ENCODE assay signal across 13 cellular contexts in the genomic region with DNA sequence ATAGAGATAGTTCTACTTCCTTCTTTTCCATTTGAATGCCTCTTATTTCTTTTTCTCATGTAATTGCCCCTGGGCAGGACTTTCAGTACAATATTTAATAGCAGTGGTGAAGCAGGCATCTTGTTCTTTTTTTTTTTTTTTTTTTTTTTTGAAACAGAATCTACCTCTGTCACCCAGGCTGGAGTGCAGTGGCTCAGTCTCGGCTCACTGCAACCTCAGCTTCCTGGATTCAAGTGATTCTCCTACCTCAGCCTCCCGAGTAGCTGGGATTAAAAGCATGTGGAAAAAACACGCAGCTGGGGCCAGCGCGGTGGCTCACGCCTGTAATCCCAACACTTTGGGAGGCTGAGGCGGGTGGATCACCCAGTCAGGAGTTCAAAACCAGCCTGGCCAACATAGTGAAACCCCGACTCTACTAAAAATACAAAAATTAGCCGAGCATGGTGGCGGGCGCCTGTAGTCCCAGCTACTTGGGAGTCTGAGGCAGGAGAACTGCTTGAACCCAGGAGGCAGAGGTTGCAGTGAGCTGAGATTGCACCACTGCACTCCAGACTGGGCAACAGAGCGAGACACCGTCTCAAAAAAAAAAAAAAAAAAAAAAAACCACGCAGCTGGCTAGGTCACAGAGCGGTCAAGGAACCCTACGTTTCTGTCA. TPM values are rescaled to one million over a fixed set of nuclear protein-coding genes. Genes with fewer than 3 reads are reported as not detected.
A peak's percentile ranks its signal among the peaks of the same experiment; 100 is the strongest.
DNase-seq lines count a peak whose midpoint lies in the region; ATAC-seq and TF ChIP-seq lines count a peak whose summit lies in the region.
"Not testable (repeated sequence)": the region's sequence is repeated elsewhere in the genome, so short reads cannot be mapped to it uniquely, and the experiment has no call there.
"Had no signal": no experiment of that assay in that cellular context is flagged by ENCODE, and none has a peak within 500 bp of the region (broad histone marks: within the 10 kb centered on the region; RNA-seq: fewer than 3 reads in every experiment).

No MANE protein-coding gene starts in this region.

- CTCF ChIA-PET in activated B cell treated with CpG ODN at 0.5 μM for 24 hours (lab: Charles Lee) = interaction anchor here (1.2 kb wide), 1 partner anchor 104 kb away, joined by 5 read pairs; a partner anchor contains a TSS

- H3K14ac ChIP-seq in mesenchymal stem cell (ENCODE audit: low read length in 2 of 2) = not testable (repeated sequence)

- peak; percentile 6 for ATAC-seq in activated B cell treated with CpG ODN at 0.5 μM for 24 hours (ENCODE audit: low read depth)

- not testable (repeated sequence) for H4K91ac ChIP-seq in mesenchymal stem cell (ENCODE audit: low read length)

- H2BK120ac ChIP-seq in mesenchymal stem cell (ENCODE audit: low read depth, low read length) = not testable (repeated sequence)

- peak overlapping the region; percentile 70 to 92 (median 75) for H3K4me3 Mint-ChIP-seq in IgD-negative memory B cell
- H3K4me3 Mint-ChIP-seq in activated B cell treated with CpG ODN at 0.5 μM for 24 hours = peak overlapping the region; percentile 69

- H3K27ac Mint-ChIP-seq in IgD-negative memory B cell (peak overlapping the region; percentile 87 to 93 (median 89)), activated B cell treated with CpG ODN at 0.5 μM for 24 hours (peak overlapping the region; percentile 88)

- not testable (repeated sequence) for TF ChIP-seq CTCF in GM12864 (IDR thresholded peaks at IDR 0.05; ENCODE audit: low read depth, low read length, missing control alignments); OCI-LY1 (IDR thresholded peaks at IDR 0.05; ENCODE audit: low read length); SU-DHL-6 (IDR thresholded peaks at IDR 0.05; ENCODE audit: insufficient read depth, low read length, poor library complexity, severe bottlenecking); activated B cell treated with CpG ODN at 0.5 μM for 24 hours (IDR thresholded peaks at IDR 0.05)

- H3K9me3 Mint-ChIP-seq in IgD-negative memory B cell, activated B cell treated with CpG ODN at 0.5 μM for 24 hours: not testable (repeated sequence)

- not testable (repeated sequence) for H3K23ac ChIP-seq in mesenchymal stem cell (ENCODE audit: low read length in 2 of 2)

- 94% methylated on average over 15 of the region's 16 CpGs for WGBS in mesenchymal stem cell

- H3K27ac ChIP-seq in BLaER1 (peak overlapping the region; percentile 62), OCI-LY1 (ENCODE audit: low read depth, low read length, poor library complexity, severe bottlenecking) (peak overlapping the region; percentile 85), SU-DHL-6 (ENCODE audit: low read depth, low read length) (peak overlapping the region; percentile 90)
- not testable (repeated sequence) for H3K27ac ChIP-seq in mesenchymal stem cell (ENCODE audit: low read length, poor library complexity, severe bottlenecking)

- not testable (repeated sequence) for H3K79me2 ChIP-seq in OCI-LY1 (ENCODE audit: insufficient read depth, low read length)
- H3K79me2 ChIP-seq in SU-DHL-6 (ENCODE audit: insufficient read depth, low read length) = peaks cover 14% of the 10 kb centered on the region

- H3K4me2 ChIP-seq in BLaER1 (peak overlapping the region; percentile 90), OCI-LY1 (ENCODE audit: low read length) (peak overlapping the region; percentile 48), SU-DHL-6 (ENCODE audit: low read depth, low read length, poor library complexity, severe bottlenecking) (peak overlapping the region; percentile 53)
- H3K4me2 ChIP-seq in mesenchymal stem cell (ENCODE audit: low read length, poor library complexity, severe bottlenecking) = not testable (repeated sequence)

- POLR2A ChIA-PET in activated B cell treated with CpG ODN at 0.5 μM for 24 hours (lab: Charles Lee) = interaction anchor here (0.6 to 1.8 kb wide), 13 partner anchors 14 to 781 kb away, joined by 3 to 29 read pairs (median 5); a partner anchor contains a TSS

- not testable (repeated sequence) for H3K27me3 Mint-ChIP-seq in IgD-negative memory B cell, activated B cell treated with CpG ODN at 0.5 μM for 24 hours

- H2AFZ ChIP-seq in OCI-LY1 (ENCODE audit: low read length); SU-DHL-6 (ENCODE audit: low read depth, low read length, severe bottlenecking); mesenchymal stem cell (ENCODE audit: low read depth, low read length): not testable (repeated sequence)

- H3K18ac ChIP-seq in mesenchymal stem cell (ENCODE audit: low read depth in 1 of 2, low read length in 2 of 2) = not testable (repeated sequence)

- peak overlapping the region; percentile 18; the same call in 1 of the 2 replicates for H3K9ac ChIP-seq in BLaER1
- not testable (repeated sequence) for H3K9ac ChIP-seq in OCI-LY1 (ENCODE audit: low read length)
- peak overlapping the region; percentile 20 for H3K9ac ChIP-seq in SU-DHL-6 (ENCODE audit: low read length)
- H3K9ac ChIP-seq in mesenchymal stem cell (ENCODE audit: low read length) = peak overlapping the region; percentile 5

- not testable (repeated sequence) for H2BK5ac ChIP-seq in mesenchymal stem cell (ENCODE audit: low read depth, low read length, poor library complexity, severe bottlenecking)

- not testable (repeated sequence) for H2BK12ac ChIP-seq in mesenchymal stem cell (ENCODE audit: low read length in 2 of 2)

- H3K27me3 ChIP-seq in BLaER1; OCI-LY1 (ENCODE audit: insufficient read depth, low read length); SU-DHL-6 (ENCODE audit: low read length); mesenchymal stem cell (ENCODE audit: control insufficient read depth in 1 of 2, insufficient read depth in 1 of 2, low read length in 2 of 2): not testable (repeated sequence)

- not testable (repeated sequence) for H3K4ac ChIP-seq in mesenchymal stem cell (ENCODE audit: low read depth in 1 of 2, low read length in 2 of 2)

- peaks cover 95% of the 10 kb centered on the region for H3K4me1 ChIP-seq in BLaER1
- peaks cover 59% of the 10 kb centered on the region for H3K4me1 ChIP-seq in OCI-LY1 (ENCODE audit: insufficient read depth, low read length, severe bottlenecking)
- H3K4me1 ChIP-seq in mesenchymal stem cell (ENCODE audit: control insufficient read depth, insufficient read depth, low read depth, low read length) = not testable (repeated sequence)

- intact Hi-C loops in activated B cell treated with CpG ODN at 0.5 μM for 24 hours (cut with micrococcal nuclease) = loop anchor here (10.0 kb wide), 1 partner anchor 78 kb away; a partner anchor contains a TSS

- not testable (repeated sequence) for H3K9me3 ChIP-seq in BLaER1; OCI-LY1 (ENCODE audit: low read length); SU-DHL-6 (ENCODE audit: insufficient read depth, low read length); mesenchymal stem cell (ENCODE audit: control insufficient read depth, low read length)

- not testable (repeated sequence) for H3K79me1 ChIP-seq in mesenchymal stem cell (replicated peaks; ENCODE audit: low read length, poor library complexity, severe bottlenecking)

- H4K8ac ChIP-seq in mesenchymal stem cell (ENCODE audit: low read length) = not testable (repeated sequence)

- H4K20me1 ChIP-seq in BLaER1; OCI-LY1 (ENCODE audit: insufficient read depth, low read length); SU-DHL-6 (ENCODE audit: low read depth, low read length): not testable (repeated sequence)

- not testable (repeated sequence) for H3K9me2 ChIP-seq in OCI-LY1 (ENCODE audit: low read depth, low read length); SU-DHL-6 (replicated peaks; ENCODE audit: insufficient read depth, low read length)

- not testable (repeated sequence) for H2AK5ac ChIP-seq in mesenchymal stem cell (ENCODE audit: low read length, severe bottlenecking)

- not testable (repeated sequence) for H2BK15ac ChIP-seq in mesenchymal stem cell (ENCODE audit: low read depth, poor library complexity, severe bottlenecking)

- not testable (repeated sequence) for H3K36me3 ChIP-seq in BLaER1; OCI-LY1 (ENCODE audit: insufficient read depth, low read length); SU-DHL-6 (ENCODE audit: low read length); mesenchymal stem cell (ENCODE audit: control insufficient read depth in 1 of 2, insufficient read depth in 2 of 2, low read depth in 1 of 2, low read length in 2 of 2)

- H3K4me1 Mint-ChIP-seq in IgD-negative memory B cell (peaks cover 34 to 39% (median 36%) of the 10 kb centered on the region in 3 donors), activated B cell treated with CpG ODN at 0.5 μM for 24 hours (peaks cover 64% of the 10 kb centered on the region)

- not testable (repeated sequence) for H3F3A ChIP-seq in OCI-LY1 (ENCODE audit: insufficient read depth, low read length)
- H3F3A ChIP-seq in SU-DHL-6 (ENCODE audit: insufficient read depth) = peaks cover 40% of the 10 kb centered on the region

- H3K4me3 ChIP-seq in BLaER1 (peak overlapping the region; percentile 33; the same call in 1 of the 2 replicates), GM12864 (ENCODE audit: low read depth, low read length) (peak overlapping the region; percentile 16; the same call in 1 of the 2 replicates), SU-DHL-6 (ENCODE audit: insufficient read depth, low read length, poor library complexity, severe bottlenecking) (peak overlapping the region; percentile 7)
- not testable (repeated sequence) for H3K4me3 ChIP-seq in OCI-LY1 (ENCODE audit: low read depth, low read length, poor library complexity, severe bottlenecking); mesenchymal stem cell (ENCODE audit: insufficient read depth in 1 of 2, low read depth in 1 of 2, low read length in 2 of 2)

- DNase-seq in GM12864 (ENCODE audit: low read depth); activated B cell treated with CpG ODN at 0.5 μM for 24 hours; mesenchymal stem cell: not testable (repeated sequence)

- H3K36me3 Mint-ChIP-seq in IgD-negative memory B cell; activated B cell treated with CpG ODN at 0.5 μM for 24 hours (ENCODE audit: low read depth): not testable (repeated sequence)

RNA-seq across cellular contexts. Expression of a gene that starts 8.4 kb away (rescaled TPM):
- polyA plus RNA-seq in IgD-negative memory B cell = 110 TPM
- total RNA-seq in activated B cell treated with CpG ODN at 0.5 μM for 24 hours = 254 and 259 TPM in 2 replicates
- 101 TPM for polyA plus RNA-seq in mesenchymal stem cell (2013, experiment 1 of 2)
- polyA plus RNA-seq in mesenchymal stem cell (2013, experiment 2 of 2) = 96.2 TPM

RNA-seq across cellular contexts. Expression of a gene that starts 16.0 kb away (rescaled TPM):
- not detected for polyA plus RNA-seq in IgD-negative memory B cell
- total RNA-seq in activated B cell treated with CpG ODN at 0.5 μM for 24 hours = 0.22 TPM in 1 of 2 replicates, not detected in the other
- 0.07 TPM for polyA plus RNA-seq in mesenchymal stem cell (2013, experiment 1 of 2)
- polyA plus RNA-seq in mesenchymal stem cell (2013, experiment 2 of 2) = 0.01 TPM
- total RNA-seq: CD8-positive, alpha-beta T cell; M059J; Right ventricle myocardium superior; SJSA1 had no signal
- polyA plus RNA-seq: AG04450 had no signal

RNA-seq across cellular contexts. Expression of a gene that starts 36.1 kb away (rescaled TPM):
- polyA plus RNA-seq in IgD-negative memory B cell = 27.5 TPM
- 33.6 and 37.7 TPM in 2 replicates for total RNA-seq in activated B cell treated with CpG ODN at 0.5 μM for 24 hours
- 67.1 TPM for polyA plus RNA-seq in mesenchymal stem cell (2013, experiment 1 of 2)
- 66.3 TPM for polyA plus RNA-seq in mesenchymal stem cell (2013, experiment 2 of 2)

RNA-seq across cellular contexts. Expression of a gene that starts 45.6 kb away (rescaled TPM):
- polyA plus RNA-seq in IgD-negative memory B cell = 3.0 TPM
- 13.4 and 17.2 TPM in 2 replicates for total RNA-seq in activated B cell treated with CpG ODN at 0.5 μM for 24 hours
- polyA plus RNA-seq in mesenchymal stem cell (2013, experiment 1 of 2) = 27.8 TPM
- 27.0 TPM for polyA plus RNA-seq in mesenchymal stem cell (2013, experiment 2 of 2)

RNA-seq across cellular contexts. Expression of a gene that starts 46.9 kb away (rescaled TPM):
- polyA plus RNA-seq in IgD-negative memory B cell = not detected
- total RNA-seq in activated B cell treated with CpG ODN at 0.5 μM for 24 hours = 0.31 TPM in 1 of 2 replicates, not detected in the other
- polyA plus RNA-seq in mesenchymal stem cell (2013, experiment 1 of 2) = not detected
- not detected for polyA plus RNA-seq in mesenchymal stem cell (2013, experiment 2 of 2)
- total RNA-seq: CD8-positive, alpha-beta T cell; M059J; Right ventricle myocardium superior; SJSA1; T-helper 1 cell treated with Interleukin-12 subunit alpha and Interleukin-12 subunit beta and Interleukin-4 antibody, amounts not matched to agents 30 ng/mL and 1 ng/mL, for 36 hours had no signal
- polyA plus RNA-seq: AG04450 had no signal
